1 cellular context compared by ENCODE assay signal in the genomic region with DNA sequence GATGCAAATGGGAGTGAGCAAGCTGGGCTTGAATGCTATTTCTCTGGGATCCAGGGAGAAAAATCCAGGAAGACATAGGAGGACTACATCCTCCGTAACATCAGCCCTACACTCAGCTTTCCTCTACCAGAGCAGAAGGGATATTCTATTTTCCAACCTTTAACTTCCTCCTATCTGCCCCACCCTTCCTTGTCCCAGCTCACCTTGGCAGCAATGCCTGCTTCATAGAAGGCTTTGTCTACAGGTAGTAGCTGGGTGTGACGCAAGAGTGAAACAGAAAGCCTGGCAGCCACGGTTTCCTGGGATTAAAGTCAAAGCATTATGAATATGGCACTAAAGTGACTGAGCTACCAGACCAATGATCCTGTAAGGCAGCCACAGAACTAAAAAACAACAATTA.
TF ChIP-seq lines count a peak whose summit lies in the region.

No MANE protein-coding gene starts in this region.

TF ChIP-seq in HCT116, 20 proteins besides CTCF, POLR2A, EP300 and RAD21:
- TF ChIP-seq YY1 (IDR thresholded peaks at IDR 0.05; ENCODE audit: extremely low read depth, insufficient replicate concordance, low read depth, low read length), result peak; percentile 26
- no peak for TF ChIP-seq ELF1 (IDR thresholded peaks at IDR 0.05; ENCODE audit: borderline replicate concordance, low read depth)
- no peak for TF ChIP-seq SRF (IDR thresholded peaks at IDR 0.05; ENCODE audit: low read depth)
- TF ChIP-seq, protein P1, sequence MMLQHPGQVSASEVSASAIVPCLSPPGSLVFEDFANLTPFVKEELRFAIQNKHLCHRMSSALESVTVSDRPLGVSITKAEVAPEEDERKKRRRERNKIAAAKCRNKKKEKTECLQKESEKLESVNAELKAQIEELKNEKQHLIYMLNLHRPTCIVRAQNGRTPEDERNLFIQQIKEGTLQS (IDR thresholded peaks at IDR 0.05), result no peak
- peak; percentile 95 for TF ChIP-seq CEBPB (IDR thresholded peaks at IDR 0.05; ENCODE audit: low read depth)
- TF ChIP-seq, protein P2, sequence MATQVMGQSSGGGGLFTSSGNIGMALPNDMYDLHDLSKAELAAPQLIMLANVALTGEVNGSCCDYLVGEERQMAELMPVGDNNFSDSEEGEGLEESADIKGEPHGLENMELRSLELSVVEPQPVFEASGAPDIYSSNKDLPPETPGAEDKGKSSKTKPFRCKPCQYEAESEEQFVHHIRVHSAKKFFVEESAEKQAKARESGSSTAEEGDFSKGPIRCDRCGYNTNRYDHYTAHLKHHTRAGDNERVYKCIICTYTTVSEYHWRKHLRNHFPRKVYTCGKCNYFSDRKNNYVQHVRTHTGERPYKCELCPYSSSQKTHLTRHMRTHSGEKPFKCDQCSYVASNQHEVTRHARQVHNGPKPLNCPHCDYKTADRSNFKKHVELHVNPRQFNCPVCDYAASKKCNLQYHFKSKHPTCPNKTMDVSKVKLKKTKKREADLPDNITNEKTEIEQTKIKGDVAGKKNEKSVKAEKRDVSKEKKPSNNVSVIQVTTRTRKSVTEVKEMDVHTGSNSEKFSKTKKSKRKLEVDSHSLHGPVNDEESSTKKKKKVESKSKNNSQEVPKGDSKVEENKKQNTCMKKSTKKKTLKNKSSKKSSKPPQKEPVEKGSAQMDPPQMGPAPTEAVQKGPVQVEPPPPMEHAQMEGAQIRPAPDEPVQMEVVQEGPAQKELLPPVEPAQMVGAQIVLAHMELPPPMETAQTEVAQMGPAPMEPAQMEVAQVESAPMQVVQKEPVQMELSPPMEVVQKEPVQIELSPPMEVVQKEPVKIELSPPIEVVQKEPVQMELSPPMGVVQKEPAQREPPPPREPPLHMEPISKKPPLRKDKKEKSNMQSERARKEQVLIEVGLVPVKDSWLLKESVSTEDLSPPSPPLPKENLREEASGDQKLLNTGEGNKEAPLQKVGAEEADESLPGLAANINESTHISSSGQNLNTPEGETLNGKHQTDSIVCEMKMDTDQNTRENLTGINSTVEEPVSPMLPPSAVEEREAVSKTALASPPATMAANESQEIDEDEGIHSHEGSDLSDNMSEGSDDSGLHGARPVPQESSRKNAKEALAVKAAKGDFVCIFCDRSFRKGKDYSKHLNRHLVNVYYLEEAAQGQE (IDR thresholded peaks at IDR 0.05; ENCODE audit: low read depth), result no peak
- TF ChIP-seq, protein P3, sequence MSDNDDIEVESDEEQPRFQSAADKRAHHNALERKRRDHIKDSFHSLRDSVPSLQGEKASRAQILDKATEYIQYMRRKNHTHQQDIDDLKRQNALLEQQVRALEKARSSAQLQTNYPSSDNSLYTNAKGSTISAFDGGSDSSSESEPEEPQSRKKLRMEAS (IDR thresholded peaks at IDR 0.05), result no peak
- no peak for TF ChIP-seq EZH2phosphoT487 (IDR thresholded peaks at IDR 0.05; ENCODE audit: borderline replicate concordance)
- TF ChIP-seq SIN3A (IDR thresholded peaks at IDR 0.05; ENCODE audit: low read depth), result no peak
- TF ChIP-seq POLR2AphosphoS5 (IDR thresholded peaks at IDR 0.05; ENCODE audit: low read depth, low read length), result no peak
- no peak for TF ChIP-seq FOSL1 (IDR thresholded peaks at IDR 0.05; ENCODE audit: low read depth)
- 0 out of 2 replicates have a peak, but pooled peaks have one; percentile 17 for TF ChIP-seq SP1 (IDR thresholded peaks at IDR 0.05; ENCODE audit: low read depth)
- no peak for TF ChIP-seq CBX3 (IDR thresholded peaks at IDR 0.05; ENCODE audit: low read depth)
- no peak for TF ChIP-seq TCF7L2 (IDR thresholded peaks at IDR 0.05; ENCODE audit: borderline replicate concordance, extremely low read depth, insufficient read depth, insufficient read length)
- TF ChIP-seq, protein P4, sequence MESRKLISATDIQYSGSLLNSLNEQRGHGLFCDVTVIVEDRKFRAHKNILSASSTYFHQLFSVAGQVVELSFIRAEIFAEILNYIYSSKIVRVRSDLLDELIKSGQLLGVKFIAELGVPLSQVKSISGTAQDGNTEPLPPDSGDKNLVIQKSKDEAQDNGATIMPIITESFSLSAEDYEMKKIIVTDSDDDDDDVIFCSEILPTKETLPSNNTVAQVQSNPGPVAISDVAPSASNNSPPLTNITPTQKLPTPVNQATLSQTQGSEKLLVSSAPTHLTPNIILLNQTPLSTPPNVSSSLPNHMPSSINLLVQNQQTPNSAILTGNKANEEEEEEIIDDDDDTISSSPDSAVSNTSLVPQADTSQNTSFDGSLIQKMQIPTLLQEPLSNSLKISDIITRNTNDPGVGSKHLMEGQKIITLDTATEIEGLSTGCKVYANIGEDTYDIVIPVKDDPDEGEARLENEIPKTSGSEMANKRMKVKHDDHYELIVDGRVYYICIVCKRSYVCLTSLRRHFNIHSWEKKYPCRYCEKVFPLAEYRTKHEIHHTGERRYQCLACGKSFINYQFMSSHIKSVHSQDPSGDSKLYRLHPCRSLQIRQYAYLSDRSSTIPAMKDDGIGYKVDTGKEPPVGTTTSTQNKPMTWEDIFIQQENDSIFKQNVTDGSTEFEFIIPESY (IDR thresholded peaks at IDR 0.05; ENCODE audit: extremely low read depth, insufficient replicate concordance, low read length), result no peak
- no peak for TF ChIP-seq ZFX (IDR thresholded peaks at IDR 0.05)
- TF ChIP-seq EGR1 (IDR thresholded peaks at IDR 0.05; ENCODE audit: low read depth), result no peak
